Comparison of ENCODE assay signal across 8 cellular contexts in genomic region chr11:132402056-132402684, GRCh38.
DNase-seq lines count a peak whose midpoint lies in the region; ATAC-seq and TF ChIP-seq lines count a peak whose summit lies in the region.

No MANE protein-coding gene starts in this region.

- H3K9me3 Mint-ChIP-seq in neural progenitor cell, result peaks cover 6% of the 10 kb centered on the region
- H3K9me3 Mint-ChIP-seq in CD14-positive monocyte, result peaks cover 0 to 4% (median 1%) of the 10 kb centered on the region in 7 donors

- no peak overlapping the region for H3K27ac ChIP-seq in neural progenitor cell

- H3K27me3 Mint-ChIP-seq in neural progenitor cell (ENCODE audit: insufficient read depth, low read depth) (peaks cover 3% of the 10 kb centered on the region), CD14-positive monocyte (ENCODE audit: low read depth in 3 of 3) (peaks cover 0 to 2% (median 0%) of the 10 kb centered on the region in 3 donors)

- no peak overlapping the region for H3K9ac ChIP-seq in neural progenitor cell

- H3K79me2 ChIP-seq in neural progenitor cell (ENCODE audit: low read depth), result no peaks in the 10 kb centered on the region

- intact Hi-C loops in CD14-positive monocyte (cut with micrococcal nuclease), result no loop called here

- no peaks in the 10 kb centered on the region for H4K20me1 ChIP-seq in neural progenitor cell (ENCODE audit: low read depth)

- H3K27ac Mint-ChIP-seq in neural progenitor cell (no peak overlapping the region), CD14-positive monocyte (no peak overlapping the region)

- no peak overlapping the region for H3K4me2 ChIP-seq in neural progenitor cell

- H3K36me3 Mint-ChIP-seq in neural progenitor cell, result no peaks in the 10 kb centered on the region
- no peaks in the 10 kb centered on the region for H3K36me3 Mint-ChIP-seq in CD14-positive monocyte

- CTCF ChIA-PET in AG04449 (lab: Yijun Ruan, JAX), result interaction anchor here (0.7 to 4.3 kb wide), 9 partner anchors 20 to 714 kb away, joined by 3 to 16 read pairs (median 4); no protein-coding TSS in a partner anchor

- DNase-seq in AG04449 (ENCODE audit: low read depth, low spot score) (no peak), NCI-H526 (lab: John Stamatoyannopoulos, UW) (peak; percentile 53 to 87), dedifferentiated amniotic fluid mesenchymal stem cell (ENCODE audit: extremely low spot score) (peak; percentile 35), neural progenitor cell (ENCODE audit: low spot score) (peak; percentile 80), CD14-positive monocyte (ENCODE audit: low spot score) (no peak)
- DNase-seq in effector CD4-positive, alpha-beta T cell, result no peak

- ATAC-seq in GM18868 (IDR thresholded peaks at IDR 0.05; ENCODE audit: unreplicated experiment), result peak; percentile 92
- ATAC-seq in HG03159 (IDR thresholded peaks at IDR 0.05; ENCODE audit: unreplicated experiment), result peak; percentile 96

- H3K4me3 ChIP-seq in AG04449 (ENCODE audit: low read depth, low read length) (no peak overlapping the region), neural progenitor cell (no peak overlapping the region)

- H3F3A ChIP-seq in neural progenitor cell (ENCODE audit: low read depth), result no peaks in the 10 kb centered on the region

- H3K4me1 Mint-ChIP-seq in neural progenitor cell (peaks cover 10% of the 10 kb centered on the region), CD14-positive monocyte (no peaks in the 10 kb centered on the region)

- H2AFZ ChIP-seq in neural progenitor cell (replicated peaks), result peak overlapping the region; percentile 57

- H3K9me3 ChIP-seq in neural progenitor cell (ENCODE audit: low read depth), result no peaks in the 10 kb centered on the region

- no peaks in the 10 kb centered on the region for H3K36me3 ChIP-seq in neural progenitor cell

- POLR2A ChIA-PET in AG04449 (lab: Yijun Ruan, JAX), result interaction anchor here (0.7 kb wide), 1 partner anchor 123 kb away, joined by 3 read pairs; no protein-coding TSS in a partner anchor

- peak; percentile 77 for TF ChIP-seq CTCF in AG04449 (IDR thresholded peaks at IDR 0.05; ENCODE audit: insufficient read depth, low read length, missing control alignments)
- TF ChIP-seq CTCF in neural progenitor cell (IDR thresholded peaks at IDR 0.05), result peak; percentile 68
- no peak for TF ChIP-seq CTCF in CD14-positive monocyte (IDR thresholded peaks at IDR 0.05)

- H3K4me3 Mint-ChIP-seq in neural progenitor cell (no peak overlapping the region), CD14-positive monocyte (no peak overlapping the region)

- peaks cover 14% of the 10 kb centered on the region for H3K4me1 ChIP-seq in neural progenitor cell

- no peaks in the 10 kb centered on the region for H3K27me3 ChIP-seq in neural progenitor cell

Comparison
In these comparisons a context has a peak if more than half of its experiments do, and no peak if none do; other contexts are left out.
1. DNase-seq: peak in NCI-H526 (2 of 2), dedifferentiated amniotic fluid mesenchymal stem cell (single experiment) and neural progenitor cell (single experiment); none in AG04449 (single experiment), CD14-positive monocyte (single experiment) and effector CD4-positive, alpha-beta T cell (single experiment).